8 cellular contexts compared by ENCODE assay signal in genomic region chr12:7017870-7018349, GRCh38. TPM values are rescaled to one million over a fixed set of nuclear protein-coding genes. Genes with fewer than 3 reads are reported as not detected.
DNase-seq lines count a peak whose midpoint lies in the region; ATAC-seq, FAIRE-seq and TF ChIP-seq lines count a peak whose summit lies in the region.

No MANE protein-coding gene starts in this region.

- no peaks in the 10 kb centered on the region for H3K9me3 ChIP-seq in pancreas

- no peaks in the 10 kb centered on the region for H3K27me3 ChIP-seq in pancreas

- H3K27ac ChIP-seq in pancreas = peak overlapping the region; percentile 87 to 95 (median 93)

- peaks cover 13 to 28% (median 16%) of the 10 kb centered on the region in 3 donors for H3K4me1 ChIP-seq in pancreas

- ATAC-seq in GM18861 (IDR thresholded peaks at IDR 0.05; ENCODE audit: unreplicated experiment) (peak; percentile 4), HG03439 (IDR thresholded peaks at IDR 0.05; ENCODE audit: unreplicated experiment) (peak; percentile 9), pancreas (peak; percentile 16 to 34 (median 28))

- no peaks in the 10 kb centered on the region for H3K36me3 ChIP-seq in pancreas

- 0 to 1% methylated on average over 22 to 24 of the region's 25 CpGs for WGBS in pancreas, 2 donors

- TF ChIP-seq CTCF in fibroblast of mammary gland (conservative IDR thresholded peaks at IDR 0.05; ENCODE audit: control insufficient read depth, insufficient read depth, low read depth, low read length) = no peak
- TF ChIP-seq CTCF in pancreas (IDR thresholded peaks at IDR 0.05) = no peak

- H3K4me3 ChIP-seq in fibroblast of mammary gland (ENCODE audit: control insufficient read depth, low read depth, low read length) = peak overlapping the region; percentile 90
- peak overlapping the region; percentile 47 to 91 (median 69) for H3K4me3 ChIP-seq in pancreas

- intact Hi-C loops in pancreas (cut with DNase I) = no loop called here

- no peak for FAIRE-seq in pancreas (lab: Jason Lieb, UNC)

- DNase-seq in AML-193 (lab: John Stamatoyannopoulos, UW) = peak; percentile 23 to 26
- peak; percentile 66 for DNase-seq in SW480 (ENCODE audit: low spot score)
- no peak for DNase-seq in fibroblast of mammary gland (ENCODE audit: low read depth)
- DNase-seq in pancreas = no peak
- no peak for DNase-seq in amniotic stem cell (lab: John Stamatoyannopoulos, UW)
- no peak for DNase-seq in cerebellar nuclear complex (lab: John Stamatoyannopoulos, UW)

RNA-seq across cellular contexts. Expression of gene LPCAT3, which starts 0.4 kb away (rescaled TPM):
- total RNA-seq in pancreas = 10 to 100 TPM; 22.4 to 36.5 (median 32.4) TPM
- 10 to 100 TPM; 23.0 to 32.6 TPM for polyA plus RNA-seq in pancreas

RNA-seq across cellular contexts. Expression of gene C1S, which starts 42.6 kb away (rescaled TPM):
- 100 to 1,000 TPM in 1 of 6 donors, 10 to 100 TPM in 5; 20.4 to 162 (median 58.8) TPM for total RNA-seq in pancreas
- 10 to 100 TPM; 36.5 to 47.2 TPM for polyA plus RNA-seq in pancreas

RNA-seq across cellular contexts. Expression of gene EMG1, which starts 47.2 kb away (rescaled TPM):
- 10 to 100 TPM in 5 of 6 donors, 1 to 10 TPM in 1; 8.9 to 20.2 (median 17.0) TPM for total RNA-seq in pancreas
- 10 to 100 TPM in 1 of 2 donors, 1 to 10 TPM in 1; 9.4 to 12.9 TPM for polyA plus RNA-seq in pancreas

RNA-seq across cellular contexts. Expression of gene PHB2, which starts 47.4 kb away (rescaled TPM):
- 100 to 1,000 TPM in 3 of 6 donors, 10 to 100 TPM in 3; 79.7 to 139 (median 101) TPM for total RNA-seq in pancreas
- polyA plus RNA-seq in pancreas = 10 to 100 TPM; 74.7 to 91.9 TPM

Comparison
In these comparisons a context has a peak if more than half of its experiments do, and no peak if none do; other contexts are left out.
1. DNase-seq: peak in AML-193 (2 of 2) and SW480 (single experiment); none in fibroblast of mammary gland (single experiment), pancreas (0 of 6), amniotic stem cell (single experiment) and cerebellar nuclear complex (0 of 2).
2. Peak in every context shown above with its lines, with median percentiles within 50 percentile points of each other: ATAC-seq.